Comparison of ENCODE assay signal across 8 cellular contexts in genomic region chr4:139557506-139558110, GRCh38. TPM values are rescaled to one million over a fixed set of nuclear protein-coding genes. Genes with fewer than 3 reads are reported as not detected.
DNase-seq lines count a peak whose midpoint lies in the region; ATAC-seq and TF ChIP-seq lines count a peak whose summit lies in the region.

No MANE protein-coding gene starts in this region.

- no peak overlapping the region for H3K27ac Mint-ChIP-seq in WTC11

- peak overlapping the region; percentile 73 for H3K27ac ChIP-seq in HL-60 (replicated peaks)
- peak overlapping the region; percentile 95 for H3K27ac ChIP-seq in hepatocyte
- peak overlapping the region; percentile 92 to 98 (median 96) for H3K27ac ChIP-seq in spleen

- no peak for TF ChIP-seq POLR2A in spleen (IDR thresholded peaks at IDR 0.05)

- CTCF ChIA-PET in WTC11 (lab: Charles Lee): interaction anchor here (0.6 to 2.7 kb wide), 5 partner anchors 48 to 527 kb away, joined by 3 to 14 read pairs (median 4); no protein-coding TSS in a partner anchor

- H3K4me3 Mint-ChIP-seq in WTC11: peak overlapping the region; percentile 93

- no peaks in the 10 kb centered on the region for H3K27me3 ChIP-seq in HL-60 (ENCODE audit: insufficient read depth, poor library complexity, severe bottlenecking)
- peaks cover 9% of the 10 kb centered on the region for H3K27me3 ChIP-seq in hepatocyte
- peaks cover 0 to 24% (median 0%) of the 10 kb centered on the region in 7 donors for H3K27me3 ChIP-seq in spleen (replicated peaks in 1 of 7)

- H3K4me2 ChIP-seq in hepatocyte: peak overlapping the region; percentile 96

- H3K27me3 Mint-ChIP-seq in WTC11 (ENCODE audit: low read depth): peaks cover 75% of the 10 kb centered on the region

- H3K9me3 ChIP-seq in hepatocyte (ENCODE audit: low read depth): no peaks in the 10 kb centered on the region
- H3K9me3 ChIP-seq in spleen: no peaks in the 10 kb centered on the region

- DNase-seq in HL-60 (ENCODE audit: low read depth in 1 of 2, low spot score in 1 of 2) (no peak), WTC11 (ENCODE audit: low spot score) (no peak), hepatocyte (ENCODE audit: low spot score) (no peak), spleen (no peak), SIG-M5 treated with dmso at 0.1 percent for 504 hours (lab: John Stamatoyannopoulos, UW; ENCODE audit: unreplicated experiment) (no peak)

- H3K36me3 Mint-ChIP-seq in WTC11: no peaks in the 10 kb centered on the region

- no peaks in the 10 kb centered on the region for H4K20me1 ChIP-seq in hepatocyte (ENCODE audit: insufficient read depth, poor library complexity, severe bottlenecking)

- no peak for TF ChIP-seq CTCF in HL-60 (IDR thresholded peaks at IDR 0.05; ENCODE audit: insufficient read depth, low read length)
- TF ChIP-seq CTCF in WTC11 (IDR thresholded peaks at IDR 0.05): no peak
- TF ChIP-seq CTCF in hepatocyte (IDR thresholded peaks at IDR 0.05; ENCODE audit: poor library complexity): no peak
- TF ChIP-seq CTCF in spleen (IDR thresholded peaks at IDR 0.05 in 8 of 11, conservative IDR thresholded peaks at IDR 0.05 in 3 of 11): no peak

- H3K36me3 ChIP-seq in hepatocyte (replicated peaks; ENCODE audit: insufficient read depth, low read depth) (no peaks in the 10 kb centered on the region), spleen (no peaks in the 10 kb centered on the region)

- POLR2A ChIA-PET in WTC11 (lab: Charles Lee): no interaction called here

- H3K9me2 ChIP-seq in hepatocyte (replicated peaks; ENCODE audit: insufficient read depth): no peaks in the 10 kb centered on the region

- intact Hi-C loops in spleen (cut with DNase I; ENCODE audit: low total_unique reads): no loop called here

- H3K4me1 ChIP-seq in hepatocyte (ENCODE audit: insufficient read depth): peaks cover 28% of the 10 kb centered on the region
- H3K4me1 ChIP-seq in spleen: peaks cover 20 to 83% (median 55%) of the 10 kb centered on the region in 6 donors

- H2AFZ ChIP-seq in hepatocyte: peak overlapping the region; percentile 93

- H3K4me3 ChIP-seq in HL-60 (replicated peaks; ENCODE audit: insufficient read depth, low read length) (no peak overlapping the region), hepatocyte (peak overlapping the region; percentile 96), spleen (peak overlapping the region; percentile 66 to 94 (median 84))

- H3K9me3 Mint-ChIP-seq in WTC11: no peaks in the 10 kb centered on the region

- peaks cover 21% of the 10 kb centered on the region for H3K79me2 ChIP-seq in hepatocyte

- ATAC-seq in WTC11: no peak
- ATAC-seq in HG03571 (IDR thresholded peaks at IDR 0.05; ENCODE audit: unreplicated experiment): no peak
- no peak for ATAC-seq in GM21723 (IDR thresholded peaks at IDR 0.05; ENCODE audit: unreplicated experiment)
- no peak for ATAC-seq in GM18498 (IDR thresholded peaks at IDR 0.05; ENCODE audit: unreplicated experiment)

- WGBS in hepatocyte (ENCODE audit: low lambda C conversion rate, missing lambda C conversion rate): 33% methylated on average over 3 of the region's 3 CpGs
- WGBS in spleen, 5 donors: 22 to 43% (median 33%) methylated on average over 3 of the region's 3 CpGs

- peaks cover 40% of the 10 kb centered on the region for H3K4me1 Mint-ChIP-seq in WTC11

TF ChIP-seq in WTC11, 78 proteins besides CTCF, POLR2A, EP300 and RAD21:
- peak; percentile 47; the same call in 1 of the 2 replicates for TF ChIP-seq GABPB1 (CRISPR knock-in tag; IDR thresholded peaks at IDR 0.05)
- 0 out of 2 replicates have a peak, but pooled peaks have one; percentile 3 for TF ChIP-seq E2F5 (CRISPR knock-in tag; IDR thresholded peaks at IDR 0.05)
- TF ChIP-seq ATF1 (CRISPR knock-in tag; IDR thresholded peaks at IDR 0.05): no peak
- TF ChIP-seq FOXK1 (CRISPR knock-in tag; IDR thresholded peaks at IDR 0.05): no peak
- no peak for TF ChIP-seq STAT6 (CRISPR knock-in tag; conservative IDR thresholded peaks at IDR 0.05; ENCODE audit: low read depth)
- no peak for TF ChIP-seq AFF4 (CRISPR knock-in tag; IDR thresholded peaks at IDR 0.05; ENCODE audit: borderline replicate concordance)
- no peak for TF ChIP-seq ZNF423 (CRISPR knock-in tag; IDR thresholded peaks at IDR 0.05)
- no peak for TF ChIP-seq MXD4 (CRISPR knock-in tag; IDR thresholded peaks at IDR 0.05; ENCODE audit: borderline replicate concordance)
- no peak for TF ChIP-seq ZNF281 (CRISPR knock-in tag; IDR thresholded peaks at IDR 0.05)
- TF ChIP-seq ZNF219 (CRISPR knock-in tag; IDR thresholded peaks at IDR 0.05; ENCODE audit: borderline replicate concordance): no peak

RNA-seq across cellular contexts. Expression of gene SETD7, which starts 1.6 kb away (rescaled TPM):
- 4.6 to 5.6 TPM (median 4.9 TPM) in 3 replicates for total RNA-seq in WTC11 (2021)
- total RNA-seq in hepatocyte: 26.2 and 27.6 TPM in 2 replicates
- polyA plus RNA-seq in hepatocyte: 7.3 and 13.3 TPM in 2 replicates
- total RNA-seq in spleen: 10 to 100 TPM; 25.5 to 45.4 (median 35.7) TPM
- polyA plus RNA-seq in spleen: 1 to 10 TPM; 5.0 to 9.4 (median 6.2) TPM
